In genomic region chr4:154559141-154559841, GRCh38 we compare ENCODE assay signal across 8 cellular contexts. TPM values are rescaled to one million over a fixed set of nuclear protein-coding genes. Genes with fewer than 3 reads are reported as not detected.
A peak's percentile ranks its signal among the peaks of the same experiment; 100 is the strongest.
DNase-seq lines count a peak whose midpoint lies in the region; ATAC-seq, FAIRE-seq and TF ChIP-seq lines count a peak whose summit lies in the region.

No MANE protein-coding gene starts in this region.

- H3K36me3 ChIP-seq in left ventricle myocardium inferior (no peaks in the 10 kb centered on the region), keratinocyte (ENCODE audit: control insufficient read depth in 2 of 2, extremely low read depth in 1 of 2, insufficient read depth in 2 of 2, low read length in 2 of 2) (no peaks in the 10 kb centered on the region), right atrium auricular region (no peaks in the 10 kb centered on the region)

- WGBS in right cardiac atrium, result 56% methylated on average over 4 of the region's 4 CpGs

- no peaks in the 10 kb centered on the region for H3K9me1 ChIP-seq in keratinocyte (ENCODE audit: control insufficient read depth, extremely low read depth, insufficient read depth, low read length)

- H3K9me3 ChIP-seq in left ventricle myocardium inferior (replicated peaks) (no peaks in the 10 kb centered on the region), right cardiac atrium (ENCODE audit: control insufficient read depth, low read length) (no peaks in the 10 kb centered on the region), keratinocyte (ENCODE audit: control insufficient read depth, low read depth, low read length) (no peaks in the 10 kb centered on the region), right atrium auricular region (no peaks in the 10 kb centered on the region)

- H4K20me1 ChIP-seq in keratinocyte (ENCODE audit: control insufficient read depth, extremely low read depth, insufficient read depth, low read length), result no peaks in the 10 kb centered on the region

- no peaks in the 10 kb centered on the region for H3K79me2 ChIP-seq in keratinocyte (ENCODE audit: control insufficient read depth, insufficient read depth, low read length)

- TF ChIP-seq CTCF in left ventricle myocardium inferior (IDR thresholded peaks at IDR 0.05; ENCODE audit: borderline replicate concordance) (peak; percentile 38), VCaP (conservative IDR thresholded peaks at IDR 0.05) (peak; percentile 73), keratinocyte (optimal IDR thresholded peaks at IDR 0.05 in 1 of 3, IDR thresholded peaks at IDR 0.05 in 1 of 3, conservative IDR thresholded peaks at IDR 0.05 in 1 of 3; ENCODE audit: extremely low read depth in 1 of 3, insufficient read depth in 2 of 3, low read length in 3 of 3) (peak; percentile 64 to 79 (median 71)), right atrium auricular region (IDR thresholded peaks at IDR 0.05) (peak in 1 of 2 donors; percentile 48)

- DNase-seq in left ventricle myocardium inferior (no peak), right cardiac atrium (no peak), HTR-8/SVneo (ENCODE audit: insufficient read length, low spot score) (peak; percentile 36), keratinocyte (ENCODE audit: low read depth, low spot score) (no peak), NCI-H774 (lab: John Stamatoyannopoulos, UW) (no peak), right atrium auricular region (ENCODE audit: low spot score) (no peak)

- no peak overlapping the region for H3K9ac ChIP-seq in keratinocyte (ENCODE audit: control insufficient read depth, extremely low read depth, insufficient read depth, low read length)

- no peak overlapping the region for H3K27ac ChIP-seq in left ventricle myocardium inferior (replicated peaks)
- H3K27ac ChIP-seq in right cardiac atrium (ENCODE audit: low read length), result no peak overlapping the region
- no peak overlapping the region for H3K27ac ChIP-seq in VCaP
- no peak overlapping the region for H3K27ac ChIP-seq in keratinocyte (ENCODE audit: control insufficient read depth, insufficient read depth, low read length)
- H3K27ac ChIP-seq in right atrium auricular region, result no peak overlapping the region

- peak; percentile 23 for FAIRE-seq in HTR-8/SVneo (lab: Jason Lieb, UNC)
- FAIRE-seq in keratinocyte (lab: Jason Lieb, UNC), result peak; percentile 69

- H3K4me3 ChIP-seq in left ventricle myocardium inferior (no peak overlapping the region), right cardiac atrium (ENCODE audit: low read length) (no peak overlapping the region), keratinocyte (ENCODE audit: control insufficient read depth in 2 of 3, extremely low read depth in 1 of 3, insufficient read depth in 2 of 3, low read depth in 1 of 3, low read length in 3 of 3) (no peak overlapping the region), right atrium auricular region (no peak overlapping the region)

- intact Hi-C loops in left ventricle myocardium inferior (cut with micrococcal nuclease), result loop anchor here (10.0 kb wide), 2 partner anchors 66 to 216 kb away; no protein-coding TSS in a partner anchor
- intact Hi-C loops in right cardiac atrium (cut with DNase I), result loop anchor here in 3 of 4 donors (5.0 to 10.0 kb wide), 3 partner anchors 58 to 216 kb away; no protein-coding TSS in a partner anchor

- dilution Hi-C loops in keratinocyte (cut with MboI; ENCODE audit: extremely low pct_ligation_motif_present, low sequenced_read_pairs), result no loop called here

- no peak overlapping the region for H2AFZ ChIP-seq in keratinocyte (ENCODE audit: control insufficient read depth, low read length)

- H3K4me1 ChIP-seq in left ventricle myocardium inferior (no peaks in the 10 kb centered on the region), right cardiac atrium (ENCODE audit: control insufficient read depth, insufficient read depth, low read length) (no peaks in the 10 kb centered on the region), keratinocyte (ENCODE audit: control insufficient read depth, extremely low read depth, insufficient read depth, low read length) (no peaks in the 10 kb centered on the region), right atrium auricular region (no peaks in the 10 kb centered on the region)

- no peak overlapping the region for H3K4me2 ChIP-seq in keratinocyte (ENCODE audit: control insufficient read depth, extremely low read depth, insufficient read depth, low read depth, low read length)

- H3K27me3 ChIP-seq in left ventricle myocardium inferior (ENCODE audit: low read depth) (peaks cover 3% of the 10 kb centered on the region), right cardiac atrium (ENCODE audit: control insufficient read depth, insufficient read depth) (no peaks in the 10 kb centered on the region), keratinocyte (ENCODE audit: control insufficient read depth, extremely low read depth, insufficient read depth, low read length) (no peaks in the 10 kb centered on the region), right atrium auricular region (no peaks in the 10 kb centered on the region)

- ATAC-seq in right cardiac atrium (no peak), GM21825 (IDR thresholded peaks at IDR 0.05; ENCODE audit: unreplicated experiment) (peak; percentile 69)

RNA-seq across cellular contexts. Expression of gene FGB, which starts 3.5 kb away (rescaled TPM):
- not detected for total RNA-seq in left ventricle myocardium inferior
- 1 to 10 TPM in 1 of 4 donors, not detected in 3; 1.8 TPM for total RNA-seq in right cardiac atrium
- polyA plus RNA-seq in right cardiac atrium, result 0.38 TPM
- polyA plus RNA-seq in keratinocyte, result not detected in 3 replicates
- not detected for polyA plus RNA-seq in keratinocyte (2011; ENCODE audit: low read depth)
- polyA plus RNA-seq in keratinocyte (2011; cell fraction: cytosol; rRNA removed), result not detected in 2 replicates
- polyA plus RNA-seq in keratinocyte (2011; cell fraction: nucleus; rRNA removed), result not detected in 2 replicates
- polyA plus RNA-seq in keratinocyte (2012; ENCODE audit: low replicate concordance), result not detected in 2 replicates
- not detected in 3 replicates for polyA minus RNA-seq in keratinocyte
- not detected for polyA minus RNA-seq in keratinocyte (2011; cell fraction: cytosol; rRNA and poly(A)+ RNA removed)
- not detected in 2 replicates for polyA minus RNA-seq in keratinocyte (2011; cell fraction: nucleus; rRNA and poly(A)+ RNA removed)
- not detected for total RNA-seq in right atrium auricular region

RNA-seq across cellular contexts. Expression of gene PLRG1, which starts 9.1 kb away (rescaled TPM):
- total RNA-seq in left ventricle myocardium inferior, result 37.8 TPM
- total RNA-seq in right cardiac atrium, result 10 to 100 TPM; 42.5 to 53.0 (median 50.8) TPM
- 24.6 TPM for polyA plus RNA-seq in right cardiac atrium
- 111 to 132 TPM (median 112 TPM) in 3 replicates for polyA plus RNA-seq in keratinocyte
- polyA plus RNA-seq in keratinocyte (2011; ENCODE audit: low read depth), result 69.7 TPM
- polyA plus RNA-seq in keratinocyte (2011; cell fraction: cytosol; rRNA removed), result 54.7 and 125 TPM in 2 replicates
- polyA plus RNA-seq in keratinocyte (2011; cell fraction: nucleus; rRNA removed), result 87.8 and 101 TPM in 2 replicates
- polyA plus RNA-seq in keratinocyte (2012; ENCODE audit: low replicate concordance), result 68.5 and 72.4 TPM in 2 replicates
- polyA minus RNA-seq in keratinocyte, result 58.4 to 129 TPM (median 81.8 TPM) in 3 replicates
- polyA minus RNA-seq in keratinocyte (2011; cell fraction: cytosol; rRNA and poly(A)+ RNA removed), result 51.0 TPM
- 27.1 and 65.5 TPM in 2 replicates for polyA minus RNA-seq in keratinocyte (2011; cell fraction: nucleus; rRNA and poly(A)+ RNA removed)
- 10 to 100 TPM; 21.1 to 30.1 TPM for total RNA-seq in right atrium auricular region

RNA-seq across cellular contexts. Expression of gene FGA, which starts 31.3 kb away (rescaled TPM):
- total RNA-seq in left ventricle myocardium inferior (not detected), right cardiac atrium (1 to 10 TPM in 1 of 4 donors, not detected in 3; 2.1 TPM), right atrium auricular region (not detected)
- polyA plus RNA-seq in right cardiac atrium (0.32 TPM), keratinocyte (not detected in 3 replicates)
- 0.30 TPM for polyA plus RNA-seq in keratinocyte (2011; ENCODE audit: low read depth)
- not detected in 2 replicates for polyA plus RNA-seq in keratinocyte (2011; cell fraction: cytosol; rRNA removed)
- not detected in 2 replicates for polyA plus RNA-seq in keratinocyte (2011; cell fraction: nucleus; rRNA removed)
- not detected in 2 replicates for polyA plus RNA-seq in keratinocyte (2012; ENCODE audit: low replicate concordance)
- polyA minus RNA-seq in keratinocyte, result not detected in 3 replicates
- polyA minus RNA-seq in keratinocyte (2011; cell fraction: cytosol; rRNA and poly(A)+ RNA removed), result not detected
- polyA minus RNA-seq in keratinocyte (2011; cell fraction: nucleus; rRNA and poly(A)+ RNA removed), result not detected in 2 replicates

RNA-seq across cellular contexts. Expression of gene FGG, which starts 53.2 kb away (rescaled TPM):
- not detected for total RNA-seq in left ventricle myocardium inferior
- 1 to 10 TPM in 1 of 4 donors, not detected in 3; 1.8 TPM for total RNA-seq in right cardiac atrium
- polyA plus RNA-seq in right cardiac atrium, result 0.45 TPM
- polyA plus RNA-seq in keratinocyte, result 0.08 to 0.18 TPM (median 0.17 TPM) in 3 replicates
- polyA plus RNA-seq in keratinocyte (2011; ENCODE audit: low read depth), result 0.65 TPM
- 0.26 and 0.32 TPM in 2 replicates for polyA plus RNA-seq in keratinocyte (2011; cell fraction: cytosol; rRNA removed)
- polyA plus RNA-seq in keratinocyte (2011; cell fraction: nucleus; rRNA removed), result 0.19 and 0.43 TPM in 2 replicates
- polyA plus RNA-seq in keratinocyte (2012; ENCODE audit: low replicate concordance), result 0.09 and 0.45 TPM in 2 replicates
- polyA minus RNA-seq in keratinocyte, result 0.53 TPM in 1 of 3 replicates, not detected in the others
- polyA minus RNA-seq in keratinocyte (2011; cell fraction: cytosol; rRNA and poly(A)+ RNA removed), result not detected
- 0.39 TPM in 1 of 2 replicates, not detected in the other for polyA minus RNA-seq in keratinocyte (2011; cell fraction: nucleus; rRNA and poly(A)+ RNA removed)
- not detected for total RNA-seq in right atrium auricular region
